In genomic region chr16:71246309-71246708, GRCh38 we compare ENCODE assay signal across 4 cellular contexts.
TF ChIP-seq lines count a peak whose summit lies in the region.

No MANE protein-coding gene starts in this region.

TF ChIP-seq in HepG2, 621 proteins besides CTCF, POLR2A, EP300 and RAD21:
- TF ChIP-seq MAFK (conservative IDR thresholded peaks at IDR 0.05 in 1 of 2, IDR thresholded peaks at IDR 0.05 in 1 of 2; ENCODE audit: low read length in 2 of 2) (peak; percentile 85 to 86), SNAPC2 (CRISPR knock-in tag; IDR thresholded peaks at IDR 0.05) (no peak), MAFF (IDR thresholded peaks at IDR 0.05; ENCODE audit: low read depth, low read length) (peak; percentile 80)

TF ChIP-seq in A549, 52 proteins besides CTCF, POLR2A, EP300 and RAD21:
- TF ChIP-seq CBX2 (IDR thresholded peaks at IDR 0.05; ENCODE audit: borderline replicate concordance, low read depth) (no peak), RCOR1 (IDR thresholded peaks at IDR 0.05; ENCODE audit: low read depth, low read length) (no peak), MAFK (IDR thresholded peaks at IDR 0.05; ENCODE audit: partially characterized antibody) (peak; percentile 52), CHD4 (IDR thresholded peaks at IDR 0.05; ENCODE audit: borderline replicate concordance) (no peak)

TF ChIP-seq in IMR-90, 13 proteins besides CTCF, POLR2A, EP300 and RAD21:
- TF ChIP-seq SMC3 (IDR thresholded peaks at IDR 0.05; ENCODE audit: low read depth, low read length) (no peak), FOS (IDR thresholded peaks at IDR 0.05; ENCODE audit: low read depth, low read length) (no peak), MAFK (IDR thresholded peaks at IDR 0.05; ENCODE audit: low read depth, low read length) (peak; percentile 45; the same call in 1 of the 2 replicates), USF2 (IDR thresholded peaks at IDR 0.05; ENCODE audit: low read depth, low read length) (no peak), BHLHE40 (IDR thresholded peaks at IDR 0.05; ENCODE audit: low read depth, low read length) (no peak)

TF ChIP-seq in K562, 482 proteins besides CTCF, POLR2A, EP300 and RAD21:
- TF ChIP-seq MNT (conservative IDR thresholded peaks at IDR 0.05) (no peak), C11orf30 (IDR thresholded peaks at IDR 0.05; ENCODE audit: low read depth) (0 out of 2 replicates have a peak, but pooled peaks have one; percentile 6), RBM34 (IDR thresholded peaks at IDR 0.05; ENCODE audit: borderline replicate concordance, insufficient read depth, low read length) (no peak), ZNF316 (IDR thresholded peaks at IDR 0.05) (0 out of 2 replicates have a peak, but pooled peaks have one; percentile 44), ZNF586 (CRISPR knock-in tag; conservative IDR thresholded peaks at IDR 0.05) (no peak), ESRRB (CRISPR knock-in tag; IDR thresholded peaks at IDR 0.05; ENCODE audit: borderline replicate concordance) (no peak), XRCC5 (IDR thresholded peaks at IDR 0.05; ENCODE audit: low read depth, low read length) (no peak), ZNF232 (CRISPR knock-in tag; IDR thresholded peaks at IDR 0.05) (no peak), RFX1 (IDR thresholded peaks at IDR 0.05) (no peak), CBFA2T3 (IDR thresholded peaks at IDR 0.05) (no peak), RHOXF2B (CRISPR knock-in tag; conservative IDR thresholded peaks at IDR 0.05) (no peak), MYBL2 (IDR thresholded peaks at IDR 0.05; ENCODE audit: low read depth) (no peak), MYBL2 (CRISPR knock-in tag; IDR thresholded peaks at IDR 0.05; ENCODE audit: borderline replicate concordance) (no peak), PTBP1 (IDR thresholded peaks at IDR 0.05; ENCODE audit: low read depth, low read length) (no peak), REST (CRISPR knock-in tag; IDR thresholded peaks at IDR 0.05; ENCODE audit: low read depth) (no peak)
